Comparison of ENCODE assay signal across 8 cellular contexts in the genomic region with DNA sequence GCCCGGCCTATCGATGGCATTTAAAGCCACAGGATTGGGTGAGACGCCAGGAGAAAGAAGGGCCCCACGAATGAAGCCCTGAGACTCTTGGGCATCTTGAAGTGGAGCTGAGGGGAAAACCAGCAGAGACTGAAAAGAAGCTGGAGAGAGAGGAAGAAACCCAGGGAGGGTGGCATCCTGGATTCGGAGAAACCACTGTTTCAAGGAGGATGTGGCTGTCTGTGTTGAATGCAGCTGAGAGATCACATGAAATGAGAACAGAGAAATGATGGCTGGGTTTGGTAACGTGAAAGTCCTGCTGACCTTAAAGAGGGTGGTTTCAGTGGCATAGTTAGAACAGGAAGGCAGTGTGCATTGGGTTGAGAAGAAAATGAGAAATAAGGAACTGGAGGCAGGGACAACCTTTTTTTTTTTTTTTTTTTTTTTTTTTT. TPM values are rescaled to one million over a fixed set of nuclear protein-coding genes. Genes with fewer than 3 reads are reported as not detected.
A peak's percentile ranks its signal among the peaks of the same experiment; 100 is the strongest.
DNase-seq lines count a peak whose midpoint lies in the region; ATAC-seq and TF ChIP-seq lines count a peak whose summit lies in the region.

No MANE protein-coding gene starts in this region.

- H3K9me3 Mint-ChIP-seq in activated T-helper 17 cell treated with anti-CD3 and anti-CD28 coated beads, Interleukin-2, amount 50 U/mL, for 72 hours = no peaks in the 10 kb centered on the region

- WGBS in stomach, 5 donors = 76 to 84% (median 80%) methylated on average over 6 of the region's 6 CpGs
- WGBS in hepatocyte (ENCODE audit: low lambda C conversion rate, missing lambda C conversion rate) = 91% methylated on average over 6 of the region's 6 CpGs

- peak overlapping the region in 3 of 5 donors; percentile 34 to 69 (median 53) for H3K27ac ChIP-seq in stomach
- no peak overlapping the region for H3K27ac ChIP-seq in hepatocyte

- H3K4me1 Mint-ChIP-seq in activated T-helper 17 cell treated with anti-CD3 and anti-CD28 coated beads, Interleukin-2, amount 50 U/mL, for 72 hours = peaks cover 45% of the 10 kb centered on the region

- ATAC-seq in HG03378 (IDR thresholded peaks at IDR 0.05; ENCODE audit: unreplicated experiment) = peak; percentile 65
- ATAC-seq in activated T-helper 17 cell treated with anti-CD3 and anti-CD28 coated beads, Interleukin-2, amount 50 U/mL, for 72 hours (replicated peaks) = peak; percentile 87

- no peak overlapping the region for H3K4me2 ChIP-seq in hepatocyte

- peaks cover 14% of the 10 kb centered on the region for H3K36me3 Mint-ChIP-seq in activated T-helper 17 cell treated with anti-CD3 and anti-CD28 coated beads, Interleukin-2, amount 50 U/mL, for 72 hours (ENCODE audit: low read depth)

- H3K4me1 ChIP-seq in stomach (peaks cover 22 to 67% (median 37%) of the 10 kb centered on the region in 4 donors), hepatocyte (ENCODE audit: insufficient read depth) (peaks cover 31% of the 10 kb centered on the region)

- no peaks in the 10 kb centered on the region for H3K9me2 ChIP-seq in hepatocyte (replicated peaks; ENCODE audit: insufficient read depth)

- no peak for TF ChIP-seq POLR2A in stomach (IDR thresholded peaks at IDR 0.05)

- H3K36me3 ChIP-seq in stomach (peaks cover 0 to 15% (median 10%) of the 10 kb centered on the region in 4 donors), hepatocyte (replicated peaks; ENCODE audit: insufficient read depth, low read depth) (no peaks in the 10 kb centered on the region)

- no peaks in the 10 kb centered on the region for H3K9me3 ChIP-seq in stomach
- H3K9me3 ChIP-seq in hepatocyte (ENCODE audit: low read depth) = no peaks in the 10 kb centered on the region

- peak overlapping the region; percentile 42 for H3K27ac Mint-ChIP-seq in activated T-helper 17 cell treated with anti-CD3 and anti-CD28 coated beads, Interleukin-2, amount 50 U/mL, for 72 hours

- intact Hi-C loops in stomach (cut with DNase I; ENCODE audit: low total_unique reads) = loop anchor here (5.0 kb wide), 1 partner anchor 40 kb away; no protein-coding TSS in a partner anchor

- H3K4me3 ChIP-seq in stomach (no peak overlapping the region), hepatocyte (no peak overlapping the region)

- H3K79me2 ChIP-seq in hepatocyte = no peaks in the 10 kb centered on the region

- no peak overlapping the region for H2AFZ ChIP-seq in hepatocyte

- TF ChIP-seq EP300 in stomach (IDR thresholded peaks at IDR 0.05) = no peak

- H3K27me3 ChIP-seq in stomach = no peaks in the 10 kb centered on the region
- no peaks in the 10 kb centered on the region for H3K27me3 ChIP-seq in hepatocyte

- no peaks in the 10 kb centered on the region for H4K20me1 ChIP-seq in hepatocyte (ENCODE audit: insufficient read depth, poor library complexity, severe bottlenecking)

- H3K4me3 Mint-ChIP-seq in activated T-helper 17 cell treated with anti-CD3 and anti-CD28 coated beads, Interleukin-2, amount 50 U/mL, for 72 hours = peak overlapping the region; percentile 77

- H3K27me3 Mint-ChIP-seq in activated T-helper 17 cell treated with anti-CD3 and anti-CD28 coated beads, Interleukin-2, amount 50 U/mL, for 72 hours = no peaks in the 10 kb centered on the region

- no peak for TF ChIP-seq CTCF in stomach (IDR thresholded peaks at IDR 0.05)
- TF ChIP-seq CTCF in hepatocyte (IDR thresholded peaks at IDR 0.05; ENCODE audit: poor library complexity) = no peak

- DNase-seq in activated naive CD4-positive, alpha-beta T cell treated with Interleukin-2 at 50 U/mL for 16 hours = peak; percentile 27
- no peak for DNase-seq in activated naive CD4-positive, alpha-beta T cell (lab: John Stamatoyannopoulos, UW)
- DNase-seq in stomach (no peak), hepatocyte (ENCODE audit: low spot score) (no peak), NCI-H146 (lab: John Stamatoyannopoulos, UW) (no peak), NCI-H1417 treated with DMSO at 0.1 percent for 48 hours (lab: John Stamatoyannopoulos, UW) (no peak)

RNA-seq across cellular contexts. Expression of a gene that starts 3.8 kb away (rescaled TPM):
- 10 to 100 TPM; 27.4 to 44.2 TPM for total RNA-seq in activated T-helper 17 cell treated with anti-CD3 and anti-CD28 coated beads, Interleukin-2, amount 50 U/mL, for 72 hours
- total RNA-seq in stomach = 100 to 1,000 TPM in 1 of 5 donors, 10 to 100 TPM in 3, 1 to 10 TPM in 1; 6.1 to 199 (median 49.6) TPM
- 10 to 100 TPM; 31.7 to 48.0 (median 45.1) TPM for polyA plus RNA-seq in stomach
- 4.5 and 7.3 TPM in 2 replicates for total RNA-seq in hepatocyte
- 8.0 and 11.3 TPM in 2 replicates for polyA plus RNA-seq in hepatocyte

RNA-seq across cellular contexts. Expression of a gene that starts 5.9 kb away (rescaled TPM):
- 1 to 10 TPM; 1.5 to 1.9 TPM for total RNA-seq in activated T-helper 17 cell treated with anti-CD3 and anti-CD28 coated beads, Interleukin-2, amount 50 U/mL, for 72 hours
- total RNA-seq in stomach (10 to 100 TPM; 15.6 to 55.4 (median 22.6) TPM), hepatocyte (0.90 and 11.0 TPM in 2 replicates)
- polyA plus RNA-seq in stomach (10 to 100 TPM; 24.0 to 35.9 (median 32.0) TPM), hepatocyte (2.4 and 5.4 TPM in 2 replicates)

RNA-seq across cellular contexts. Expression of a gene that starts 9.1 kb away (rescaled TPM):
- total RNA-seq in activated T-helper 17 cell treated with anti-CD3 and anti-CD28 coated beads, Interleukin-2, amount 50 U/mL, for 72 hours = 10 to 100 TPM; 28.9 to 59.3 TPM
- 10 to 100 TPM; 22.0 to 78.6 (median 49.9) TPM for total RNA-seq in stomach
- polyA plus RNA-seq in stomach = 10 to 100 TPM; 39.3 to 55.0 (median 53.0) TPM
- total RNA-seq in hepatocyte = 61.1 and 71.2 TPM in 2 replicates
- polyA plus RNA-seq in hepatocyte = 33.7 and 35.4 TPM in 2 replicates

RNA-seq across cellular contexts. Expression of a gene that starts 26.8 kb away (rescaled TPM):
- total RNA-seq in activated T-helper 17 cell treated with anti-CD3 and anti-CD28 coated beads, Interleukin-2, amount 50 U/mL, for 72 hours = 10 to 100 TPM; 17.5 to 51.8 TPM
- total RNA-seq in stomach (10 to 100 TPM; 11.1 to 19.2 (median 13.9) TPM), hepatocyte (64.0 and 75.5 TPM in 2 replicates)
- polyA plus RNA-seq in stomach (10 to 100 TPM; 13.8 to 39.6 (median 28.9) TPM), hepatocyte (80.4 and 82.6 TPM in 2 replicates)

RNA-seq across cellular contexts. Expression of a gene that starts 31.0 kb away (rescaled TPM):
- 10 to 100 TPM; 58.3 to 96.4 TPM for total RNA-seq in activated T-helper 17 cell treated with anti-CD3 and anti-CD28 coated beads, Interleukin-2, amount 50 U/mL, for 72 hours
- 100 to 1,000 TPM in 3 of 5 donors, 10 to 100 TPM in 2; 64.8 to 188 (median 117) TPM for total RNA-seq in stomach
- polyA plus RNA-seq in stomach = 10 to 100 TPM; 27.2 to 67.4 (median 64.0) TPM
- 201 and 234 TPM in 2 replicates for total RNA-seq in hepatocyte
- polyA plus RNA-seq in hepatocyte = 109 and 113 TPM in 2 replicates
